Comparison of ENCODE assay signal across 14 cellular contexts in the genomic region with DNA sequence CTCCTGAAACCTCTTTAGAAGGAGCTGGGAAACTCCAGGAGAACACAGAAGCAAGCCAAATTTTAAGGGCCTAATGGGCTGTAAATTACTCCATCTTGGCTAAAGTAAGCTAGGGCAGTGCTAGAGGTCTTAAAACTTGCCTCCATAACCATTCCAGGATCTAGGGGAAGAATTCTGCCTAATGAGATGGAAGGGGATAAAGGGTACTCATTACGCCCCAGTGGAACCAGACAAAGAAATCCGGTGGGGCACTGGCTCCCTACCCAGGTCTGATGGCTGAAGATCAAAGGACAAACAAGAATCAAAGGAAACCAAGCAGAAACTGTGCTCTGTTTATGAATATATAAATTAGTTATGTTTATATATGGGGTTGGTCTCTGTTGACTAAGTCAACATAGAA.
"Had no signal": no experiment of that assay in that cellular context is flagged by ENCODE, and none has a peak within 500 bp of the region (broad histone marks: within the 10 kb centered on the region; RNA-seq: fewer than 3 reads in every experiment).

No MANE protein-coding gene starts in this region.

- H3K27me3 ChIP-seq: foreskin keratinocyte, heart left ventricle, pancreas, testis, upper lobe of right lung had no signal

- DNase-seq: activated CD4-positive, alpha-beta memory T cell treated with anti-CD3 and anti-CD28 coated beads, Interleukin-2, amount 10 ng/mL, durations not matched to agents 7 days and 5 days; activated gamma-delta T cell treated with Interleukin-2 at 50 U/mL for 16 hours; activated naive CD8-positive, alpha-beta T cell treated with anti-CD3 and anti-CD28 coated beads, Interleukin-2, amount 10 ng/mL, durations not matched to agents 7 days and 5 days; activated T-cell treated with anti-CD3 and anti-CD28 coated beads, Interleukin-2, amount 50 U/mL, for 72 hours; aorta; foreskin keratinocyte; heart left ventricle; pancreas; stimulated activated CD4-positive, alpha-beta T cell treated with anti-CD3 and anti-CD28 coated beads, Interleukin-15, amount 100 ng/mL, for 24 hours; stimulated activated CD4-positive, alpha-beta T cell treated with anti-CD3 and anti-CD28 coated beads, Interleukin-4, amount 100 ng/mL, for 24 hours; stimulated activated naive CD8-positive, alpha-beta T cell treated with anti-CD3 and anti-CD28 coated beads, Interleukin-15, amount 100 ng/mL, for 72 hours; testis; upper lobe of right lung had no signal

- H3K4me3 ChIP-seq: heart left ventricle, pancreas, testis, upper lobe of right lung had no signal

- H3K36me3 ChIP-seq: heart left ventricle, pancreas, upper lobe of right lung had no signal

- H3K27ac ChIP-seq: foreskin keratinocyte, heart left ventricle, pancreas, testis, upper lobe of right lung, VCaP had no signal

- H3K9me3 ChIP-seq: heart left ventricle, pancreas, testis, upper lobe of right lung had no signal
